19 cellular contexts compared by ENCODE assay signal in the genomic region with DNA sequence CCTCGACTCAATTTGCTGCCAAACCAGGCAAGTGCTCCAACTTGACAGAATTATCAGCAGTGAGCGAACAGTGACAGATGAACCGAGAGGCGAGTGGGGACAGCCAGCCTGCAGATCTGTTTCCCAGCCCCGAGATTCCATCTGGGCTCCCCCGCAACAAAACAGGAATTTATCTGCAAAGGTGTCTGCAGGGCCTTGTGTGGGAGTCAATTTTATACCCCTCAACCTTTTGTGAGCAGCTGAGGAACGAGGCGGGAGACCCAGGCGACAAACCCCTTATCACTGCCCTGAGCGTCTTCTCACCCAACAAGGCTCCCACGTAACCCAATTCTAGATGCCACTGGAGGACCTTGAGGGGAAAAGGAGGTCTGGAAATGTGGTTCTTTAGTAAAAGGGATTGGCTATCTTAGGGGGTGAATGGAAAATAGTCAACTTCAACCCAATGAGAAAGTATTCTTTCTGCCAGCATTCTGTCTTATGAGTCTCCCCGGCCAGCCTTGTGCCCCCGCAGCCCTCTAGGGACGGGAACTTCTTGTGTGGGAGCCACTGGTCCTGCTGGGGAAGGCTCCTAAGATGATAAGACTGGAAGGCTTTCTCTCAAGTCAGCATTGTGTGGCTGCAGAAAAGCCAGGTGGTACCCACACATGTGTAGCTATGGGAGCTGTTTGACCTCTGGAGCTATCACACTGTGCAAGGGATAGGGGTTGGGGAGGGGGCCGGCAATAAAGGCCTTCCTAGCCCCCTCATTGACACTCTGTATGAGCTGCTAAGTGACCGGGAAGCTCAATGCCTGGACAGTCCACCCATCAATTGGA.
"Had no signal": no experiment of that assay in that cellular context is flagged by ENCODE, and none has a peak within 500 bp of the region (broad histone marks: within the 10 kb centered on the region; RNA-seq: fewer than 3 reads in every experiment).

No MANE protein-coding gene starts in this region.

- H3K9ac ChIP-seq: parathyroid adenoma had no signal

- H2AFZ ChIP-seq: hepatocyte, parathyroid adenoma had no signal

- DNase-seq: cerebellar nuclear complex; cortex of kidney; effector memory CD8-positive, alpha-beta T cell; esophagus squamous epithelium; foreskin melanocyte; kidney; mucosa of descending colon; naive B cell; sigmoid colon; stimulated activated CD4-positive, alpha-beta T cell treated with anti-CD3 and anti-CD28 coated beads, Interleukin-2, amount 100 ng/mL, for 24 hours; stimulated activated CD4-positive, alpha-beta T cell treated with anti-CD3 and anti-CD28 coated beads, Interleukin-4, amount 100 ng/mL, for 24 hours; thyroid gland; trophoblast cell had no signal

- H3K9me3 ChIP-seq: esophagus squamous epithelium, mucosa of descending colon, sigmoid colon, thyroid gland, vagina had no signal

- H3K27ac ChIP-seq: parathyroid adenoma, sigmoid colon, thyroid gland, vagina had no signal

- H3K4me2 ChIP-seq: hepatocyte had no signal

- H3K36me3 ChIP-seq: esophagus squamous epithelium, sigmoid colon, thyroid gland, vagina had no signal

- H3K4me3 ChIP-seq: esophagus squamous epithelium, hepatocyte, lung, mucosa of descending colon, sigmoid colon, thyroid gland, vagina had no signal

- H3K4me1 ChIP-seq: parathyroid adenoma, vagina had no signal

- H3K27me3 ChIP-seq: esophagus squamous epithelium, hepatocyte, sigmoid colon, thyroid gland, vagina had no signal

- ATAC-seq: effector memory CD8-positive, alpha-beta T cell; mucosa of descending colon; natural killer cell treated with Interleukin-12 subunit alpha and Interleukin-12 subunit beta and Interleukin-15 and Interleukin-18, amount 100 ng/mL, for 72 hours; stimulated activated effector memory CD8-positive, alpha-beta T cell treated with anti-CD3 and anti-CD28 coated beads, Interleukin-12 subunit alpha, Interleukin-12 subunit beta, amount 100 ng/mL, for 72 hours had no signal
